8 cellular contexts compared by ENCODE assay signal in the genomic region with DNA sequence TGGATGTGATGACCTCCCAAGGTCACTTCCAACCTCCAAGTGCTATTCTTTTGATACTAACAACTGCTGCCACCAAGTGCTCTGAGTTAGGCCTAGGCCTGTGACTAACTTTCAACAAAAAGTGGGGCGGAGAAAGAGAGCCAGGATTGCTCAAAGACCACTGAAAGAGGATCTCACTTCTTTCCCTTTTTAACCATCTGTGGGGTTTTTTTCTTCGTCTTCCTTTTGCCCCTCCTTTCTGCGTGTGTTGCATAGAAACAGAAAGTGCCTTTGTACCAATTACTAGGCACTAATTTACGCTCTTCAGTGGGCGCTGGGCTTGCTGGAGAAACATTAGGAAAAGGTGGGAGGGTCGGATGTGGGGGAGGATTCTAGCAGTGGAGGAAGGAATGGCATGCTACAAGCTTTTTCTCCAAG. TPM values are rescaled to one million over a fixed set of nuclear protein-coding genes. Genes with fewer than 3 reads are reported as not detected.
DNase-seq lines count a peak whose midpoint lies in the region; ATAC-seq and TF ChIP-seq lines count a peak whose summit lies in the region.

No MANE protein-coding gene starts in this region.

- TF ChIP-seq RAD21 in SK-N-SH (IDR thresholded peaks at IDR 0.05; ENCODE audit: low read length), result no peak

- DNase-seq in SK-N-SH (no peak), NCI-H69 (lab: John Stamatoyannopoulos, UW) (peak; percentile 77), choroid plexus epithelial cell (ENCODE audit: low read depth) (peak; percentile 61), RWPE1 (ENCODE audit: low spot score) (no peak)
- DNase-seq in naive thymus-derived CD4-positive, alpha-beta T cell, result peak in 3 of 9 donors; percentile 18 to 35 (median 28)

- H3K27ac ChIP-seq in SK-N-SH (ENCODE audit: low read depth in 2 of 2, low read length in 1 of 2), result peak overlapping the region in 1 of 2 experiments; percentile 82; a peak in 2 of 4 replicates
- H3K27ac ChIP-seq in naive thymus-derived CD4-positive, alpha-beta T cell (ENCODE audit: low read depth, low read length), result peak overlapping the region; percentile 46
- no peak overlapping the region for H3K27ac ChIP-seq in RWPE1

- H3K36me3 Mint-ChIP-seq in naive thymus-derived CD4-positive, alpha-beta T cell, result peaks cover 0 to 4% (median 0%) of the 10 kb centered on the region in 5 donors

- peaks cover 72% of the 10 kb centered on the region for H3K79me2 ChIP-seq in SK-N-SH (ENCODE audit: insufficient read depth)

- no peaks in the 10 kb centered on the region for H3K9me3 Mint-ChIP-seq in naive thymus-derived CD4-positive, alpha-beta T cell

- WGBS in SK-N-SH (ENCODE audit: low lambda C conversion rate), result 90% methylated on average over 6 of the region's 6 CpGs

- intact Hi-C loops in naive thymus-derived CD4-positive, alpha-beta T cell (cut with micrococcal nuclease), result loop anchor here (1.0 kb wide), 1 partner anchor 8 kb away; no protein-coding TSS in a partner anchor

- H3K4me1 Mint-ChIP-seq in naive thymus-derived CD4-positive, alpha-beta T cell, result peaks cover 59 to 91% (median 83%) of the 10 kb centered on the region in 7 donors

- peak overlapping the region; percentile 11; the same call in 1 of the 2 replicates for H3K9ac ChIP-seq in SK-N-SH

- no peak overlapping the region for H3K4me3 ChIP-seq in SK-N-SH (ENCODE audit: low read depth in 2 of 2, low read length in 1 of 2)
- no peak overlapping the region for H3K4me3 ChIP-seq in choroid plexus epithelial cell (ENCODE audit: low read depth, low read length)
- H3K4me3 ChIP-seq in naive thymus-derived CD4-positive, alpha-beta T cell (ENCODE audit: low read length), result no peak overlapping the region

- peaks cover 3% of the 10 kb centered on the region for H3F3A ChIP-seq in SK-N-SH (replicated peaks; ENCODE audit: insufficient read depth)

- H3K4me3 Mint-ChIP-seq in naive thymus-derived CD4-positive, alpha-beta T cell, result peak overlapping the region; percentile 61 to 87 (median 80)

- no peak for ATAC-seq in SK-N-SH treated with all-trans-retinoic acid at 6 μM for 48 hours
- peak; percentile 62 for ATAC-seq in HG02571 (IDR thresholded peaks at IDR 0.05; ENCODE audit: unreplicated experiment)
- ATAC-seq in naive thymus-derived CD4-positive, alpha-beta T cell, result peak; percentile 61
- no peak for ATAC-seq in esophagus mucosa

- no peak overlapping the region for H2AFZ ChIP-seq in SK-N-SH (ENCODE audit: low read depth)

- POLR2A ChIA-PET in SK-N-SH (lab: Yijun Ruan, JAX), result no interaction called here
- POLR2A ChIA-PET in naive thymus-derived CD4-positive, alpha-beta T cell (lab: Charles Lee), result interaction anchor here (1.0 to 10.3 kb wide), 4 partner anchors 8 to 30 kb away, joined by 4 to 138 read pairs (median 6); partner anchors contain the start of gene KLF9
- POLR2A ChIA-PET in RWPE1 (lab: Yijun Ruan, JAX; ENCODE audit: low non-redundant PET), result no interaction called here

- no peaks in the 10 kb centered on the region for H3K27me3 Mint-ChIP-seq in naive thymus-derived CD4-positive, alpha-beta T cell

- peaks cover 0 to 3% of the 10 kb centered on the region in 2 experiments for H3K36me3 ChIP-seq in SK-N-SH (replicated peaks in 1 of 2; ENCODE audit: control insufficient read depth in 1 of 2, insufficient read depth in 2 of 2, low read length in 1 of 2)
- no peaks in the 10 kb centered on the region for H3K36me3 ChIP-seq in naive thymus-derived CD4-positive, alpha-beta T cell (ENCODE audit: control insufficient read depth in 2 of 3, insufficient read depth in 3 of 3, low read length in 3 of 3)

- peak overlapping the region; percentile 71 to 96 (median 84) for H3K27ac Mint-ChIP-seq in naive thymus-derived CD4-positive, alpha-beta T cell

- H4K20me1 ChIP-seq in SK-N-SH (ENCODE audit: insufficient read depth), result peaks cover 40% of the 10 kb centered on the region; the same call in 1 of the 2 replicates

- H3K4me2 ChIP-seq in SK-N-SH, result no peak overlapping the region

- TF ChIP-seq CTCF in SK-N-SH (IDR thresholded peaks at IDR 0.05), result no peak
- TF ChIP-seq CTCF in choroid plexus epithelial cell (conservative IDR thresholded peaks at IDR 0.05; ENCODE audit: low read depth, low read length), result no peak
- no peak for TF ChIP-seq CTCF in RWPE1 (conservative IDR thresholded peaks at IDR 0.05; ENCODE audit: low read depth)

- TF ChIP-seq EP300 in SK-N-SH (IDR thresholded peaks at IDR 0.05; ENCODE audit: borderline replicate concordance in 1 of 2, low read depth in 1 of 2, low read length in 1 of 2), result no peak

- no peaks in the 10 kb centered on the region for H3K9me2 ChIP-seq in SK-N-SH

- H3K4me1 ChIP-seq in SK-N-SH (ENCODE audit: control insufficient read depth in 1 of 2, insufficient read depth in 2 of 2, low read depth in 1 of 2, low read length in 1 of 2), result peaks cover 9 to 37% of the 10 kb centered on the region in 2 experiments; a peak in 3 of 4 replicates
- H3K4me1 ChIP-seq in naive thymus-derived CD4-positive, alpha-beta T cell (ENCODE audit: control insufficient read depth in 2 of 2, insufficient read depth in 2 of 2, low read length in 2 of 2), result peaks cover 32 to 64% of the 10 kb centered on the region in 2 donors

- H3K9me3 ChIP-seq in SK-N-SH, result no peaks in the 10 kb centered on the region
- H3K9me3 ChIP-seq in naive thymus-derived CD4-positive, alpha-beta T cell (ENCODE audit: control insufficient read depth in 2 of 3, low read length in 3 of 3), result no peaks in the 10 kb centered on the region

- CTCF ChIA-PET in SK-N-SH (lab: Yijun Ruan, JAX) (no interaction called here), RWPE1 (lab: Yijun Ruan, JAX) (interaction anchor here (1.5 kb wide), 1 partner anchor 196 kb away, joined by 4 read pairs; no protein-coding TSS in a partner anchor)
- CTCF ChIA-PET in naive thymus-derived CD4-positive, alpha-beta T cell (lab: Charles Lee), result interaction anchor here (1.7 kb wide), 1 partner anchor 13 kb away, joined by 6 read pairs; no protein-coding TSS in a partner anchor

- no peaks in the 10 kb centered on the region for H3K27me3 ChIP-seq in SK-N-SH (ENCODE audit: insufficient read depth)
- no peaks in the 10 kb centered on the region for H3K27me3 ChIP-seq in naive thymus-derived CD4-positive, alpha-beta T cell (ENCODE audit: control insufficient read depth in 2 of 2, insufficient read depth in 2 of 2, low read length in 2 of 2)

TF ChIP-seq in SK-N-SH, 30 proteins besides CTCF, POLR2A, EP300 and RAD21:
- no peak for TF ChIP-seq GATA2 (CRISPR knock-in tag; IDR thresholded peaks at IDR 0.05)
- no peak for TF ChIP-seq FOXM1 (IDR thresholded peaks at IDR 0.05; ENCODE audit: low read depth)
- no peak for TF ChIP-seq FOSL2 (IDR thresholded peaks at IDR 0.05; ENCODE audit: borderline replicate concordance, low read depth)
- TF ChIP-seq SMC3 (IDR thresholded peaks at IDR 0.05; ENCODE audit: low read depth, low read length), result no peak

TF ChIP-seq in SK-N-SH treated with all-trans-retinoic acid at 6 μM for 48 hours, 23 proteins besides CTCF, POLR2A, EP300 and RAD21:
- no peak for TF ChIP-seq PATZ1 (CRISPR knock-in tag; IDR thresholded peaks at IDR 0.05; ENCODE audit: borderline replicate concordance)

RNA-seq across cellular contexts. Expression of gene KLF9, which starts 8.0 kb away (rescaled TPM):
- 5.8 and 6.9 TPM in 2 replicates for polyA plus RNA-seq in SK-N-SH (2012; rRNA removed)
- polyA plus RNA-seq in SK-N-SH (2012; cell fraction: cytosol; rRNA removed), result 5.9 and 7.6 TPM in 2 replicates
- polyA plus RNA-seq in SK-N-SH (2012; cell fraction: nucleus; rRNA removed), result 5.0 and 8.3 TPM in 2 replicates
- total RNA-seq in naive thymus-derived CD4-positive, alpha-beta T cell, result 10 to 100 TPM; 12.6 to 96.7 (median 23.3) TPM
- polyA plus RNA-seq in naive thymus-derived CD4-positive, alpha-beta T cell, result 1 to 10 TPM; 2.3 to 3.5 TPM
- 6.1 TPM for total RNA-seq in esophagus mucosa

Comparison
In these comparisons a context has a peak if more than half of its experiments do, and no peak if none do; other contexts are left out.
1. DNase-seq: peak in NCI-H69 (single experiment) and choroid plexus epithelial cell (single experiment); none in SK-N-SH (single experiment) and RWPE1 (single experiment).
2. ATAC-seq: peak in HG02571 (single experiment) and naive thymus-derived CD4-positive, alpha-beta T cell (single experiment); none in SK-N-SH treated with all-trans-retinoic acid at 6 μM for 48 hours (single experiment) and esophagus mucosa (single experiment).